21 cellular contexts compared by ENCODE assay signal in genomic region chr7:79785556-79785955, GRCh38.
DNase-seq lines count a peak whose midpoint lies in the region; ATAC-seq and TF ChIP-seq lines count a peak whose summit lies in the region.
"Had no signal": no experiment of that assay in that cellular context is flagged by ENCODE, and none has a peak within 500 bp of the region (broad histone marks: within the 10 kb centered on the region; RNA-seq: fewer than 3 reads in every experiment).

No MANE protein-coding gene starts in this region.

- TF ChIP-seq CTCF in AG10803 (conservative IDR thresholded peaks at IDR 0.05; ENCODE audit: low read length): no peak
- TF ChIP-seq CTCF in mesothelial cell of epicardium (IDR thresholded peaks at IDR 0.05; ENCODE audit: unreplicated experiment): no peak

- no peaks in the 10 kb centered on the region for H3K79me2 ChIP-seq in GM23248 (ENCODE audit: insufficient read depth)

- no peaks in the 10 kb centered on the region for H3K27me3 Mint-ChIP-seq in mesothelial cell of epicardium (ENCODE audit: low read depth)
- H3K27me3 Mint-ChIP-seq: B cell had no signal

- no peaks in the 10 kb centered on the region for H3K9me3 ChIP-seq in GM23248 (ENCODE audit: low read depth)
- H3K9me3 ChIP-seq: SJCRH30 had no signal

- no peak overlapping the region for H3K9ac ChIP-seq in GM23248

- H4K20me1 ChIP-seq in GM23248 (ENCODE audit: insufficient read depth): no peaks in the 10 kb centered on the region

- H3K9me2 ChIP-seq in GM23248 (ENCODE audit: insufficient read depth): no peaks in the 10 kb centered on the region

- peaks cover 15% of the 10 kb centered on the region for H3F3A ChIP-seq in GM23248 (ENCODE audit: insufficient read depth)

- peak overlapping the region; percentile 63 for H3K27ac Mint-ChIP-seq in mesothelial cell of epicardium
- H3K27ac Mint-ChIP-seq: B cell had no signal

- peaks cover 43% of the 10 kb centered on the region for H3K4me1 ChIP-seq in GM23248 (ENCODE audit: insufficient read depth)
- H3K4me1 ChIP-seq: SJCRH30 had no signal

- peaks cover 59% of the 10 kb centered on the region for H3K4me1 Mint-ChIP-seq in mesothelial cell of epicardium
- H3K4me1 Mint-ChIP-seq: B cell had no signal

- WGBS in GM23248 (ENCODE audit: low coverage in 1 of 2, low lambda C conversion rate in 2 of 2, missing lambda C conversion rate in 2 of 2), 2 experiments: 10 to 13% methylated on average over 3 of the region's 3 CpGs

- H3K36me3 Mint-ChIP-seq in mesothelial cell of epicardium: peaks cover 7% of the 10 kb centered on the region

- peaks cover 20% of the 10 kb centered on the region for H3K9me3 Mint-ChIP-seq in mesothelial cell of epicardium

- DNase-seq in AG10803 (ENCODE audit: low read depth) (peak; percentile 93), GM23248 (peak; percentile 66), amniotic epithelial cell (ENCODE audit: low read depth) (peak; percentile 95), mesothelial cell of epicardium (ENCODE audit: low spot score in 2 of 2, unreplicated experiment in 2 of 2) (no peak), DMS153 (lab: John Stamatoyannopoulos, UW) (no peak), DMS153 treated with DMSO at 0.1 percent for 48 hours (lab: John Stamatoyannopoulos, UW; ENCODE audit: unreplicated experiment) (no peak)
- DNase-seq: DND-41; MM.1S; NCI-H1048; NCI-H1417 treated with DMSO at 0.1 percent for 48 hours; NCI-H187; NCI-H226; NCI-H510A treated with DMSO at 0.1 percent for 48 hours; NCI-H774; NK-92 treated with Interleukin-12 subunit alpha and Interleukin-12 subunit beta, amount 100 ng/mL, for 24 hours; SJCRH30 had no signal

- peak overlapping the region; percentile 49 for H3K4me2 ChIP-seq in GM23248 (ENCODE audit: unreplicated experiment)

- peak overlapping the region; percentile 60 for H2AFZ ChIP-seq in GM23248

- H3K4me3 Mint-ChIP-seq in mesothelial cell of epicardium: no peak overlapping the region
- H3K4me3 Mint-ChIP-seq: B cell had no signal

- no peaks in the 10 kb centered on the region for H3K27me3 ChIP-seq in GM23248 (replicated peaks; ENCODE audit: insufficient read depth)
- H3K27me3 ChIP-seq: SJCRH30 had no signal

- H3K4me3 ChIP-seq in AG10803 (ENCODE audit: low read length): no peak overlapping the region
- H3K4me3 ChIP-seq in GM23248: 0 out of 2 replicates have a peak overlapping the region, but pooled peaks have one; percentile 13
- H3K4me3 ChIP-seq: K562, SJCRH30 had no signal

- H3K27ac ChIP-seq in GM23248: peak overlapping the region; percentile 38; the same call in 1 of the 2 replicates
- H3K27ac ChIP-seq: SJCRH30 had no signal

- no peaks in the 10 kb centered on the region for H3K36me3 ChIP-seq in GM23248 (ENCODE audit: low read depth)
- H3K36me3 ChIP-seq: SJCRH30 had no signal

- no peak for ATAC-seq in GM18858 (IDR thresholded peaks at IDR 0.05; ENCODE audit: unreplicated experiment)
- ATAC-seq in GM18870 (IDR thresholded peaks at IDR 0.05; ENCODE audit: unreplicated experiment): no peak
- ATAC-seq: K562, Panc1 had no signal

- in situ Hi-C loops in GM23248 (cut with MboI): no loop called here

Comparison
In these comparisons a context has a peak if more than half of its experiments do, and no peak if none do; other contexts are left out.
1. DNase-seq: peak in AG10803 (single experiment), GM23248 (single experiment) and amniotic epithelial cell (single experiment); none in mesothelial cell of epicardium (0 of 2), DMS153 (single experiment) and DMS153 treated with DMSO at 0.1 percent for 48 hours (single experiment).